11 cellular contexts compared by ENCODE assay signal in the genomic region with DNA sequence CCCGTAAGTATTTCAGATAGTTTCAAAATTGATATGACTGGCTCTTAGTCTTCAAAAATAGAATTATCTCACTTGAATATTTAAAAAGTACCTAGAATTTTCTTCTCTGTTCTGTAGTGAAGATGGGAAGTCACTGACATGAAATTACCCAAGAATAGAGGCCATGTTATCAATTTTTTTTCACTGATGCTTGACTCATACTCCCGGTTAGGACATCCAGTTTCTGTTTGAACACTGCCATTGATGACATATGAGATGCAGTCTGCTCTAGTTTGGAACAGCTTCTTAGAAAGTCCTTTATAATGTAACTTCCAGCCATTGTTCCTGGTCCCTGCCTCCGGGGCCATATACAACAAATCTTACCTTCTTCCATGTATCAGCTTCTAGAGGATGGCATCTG. TPM values are rescaled to one million over a fixed set of nuclear protein-coding genes. Genes with fewer than 3 reads are reported as not detected.
DNase-seq lines count a peak whose midpoint lies in the region; ATAC-seq, FAIRE-seq and TF ChIP-seq lines count a peak whose summit lies in the region.
"Had no signal": no experiment of that assay in that cellular context is flagged by ENCODE, and none has a peak within 500 bp of the region (broad histone marks: within the 10 kb centered on the region; RNA-seq: fewer than 3 reads in every experiment).

No MANE protein-coding gene starts in this region.

- peaks cover 31% of the 10 kb centered on the region for H3K4me1 Mint-ChIP-seq in T-helper 2 cell treated with Interferon-gamma antibody and Interleukin-4, amounts not matched to agents 5 μg/mL and 100 μg/mL, for 36 hours (ENCODE audit: low read depth)
- H3K4me1 Mint-ChIP-seq in CD4-positive, alpha-beta T cell (ENCODE audit: low read depth): no peaks in the 10 kb centered on the region

- peaks cover 4% of the 10 kb centered on the region for H3K36me3 Mint-ChIP-seq in T-helper 2 cell treated with Interferon-gamma antibody and Interleukin-4, amounts not matched to agents 5 μg/mL and 100 μg/mL, for 36 hours (ENCODE audit: low read depth)
- no peaks in the 10 kb centered on the region for H3K36me3 Mint-ChIP-seq in CD4-positive, alpha-beta T cell (ENCODE audit: low read depth)

- H3K27me3 Mint-ChIP-seq in T-helper 2 cell treated with Interferon-gamma antibody and Interleukin-4, amounts not matched to agents 5 μg/mL and 100 μg/mL, for 36 hours (ENCODE audit: low read depth): no peaks in the 10 kb centered on the region
- no peaks in the 10 kb centered on the region for H3K27me3 Mint-ChIP-seq in CD4-positive, alpha-beta T cell

- no peaks in the 10 kb centered on the region for H3K9me3 ChIP-seq in CD4-positive, alpha-beta T cell (ENCODE audit: control insufficient read depth, low read length)

- POLR2A ChIA-PET in CD4-positive, alpha-beta T cell (lab: Charles Lee): no interaction called here

- H3K27ac Mint-ChIP-seq in T-helper 2 cell treated with Interferon-gamma antibody and Interleukin-4, amounts not matched to agents 5 μg/mL and 100 μg/mL, for 36 hours: no peak overlapping the region
- H3K27ac Mint-ChIP-seq in CD4-positive, alpha-beta T cell: no peak overlapping the region

- intact Hi-C loops in CD4-positive, alpha-beta T cell (cut with DNase I, micrococcal nuclease): no loop called here

- DNase-seq in DMS53 (lab: John Stamatoyannopoulos, UW) (peak; percentile 24), DMS53 treated with DMSO at 0.1 percent for 48 hours (lab: John Stamatoyannopoulos, UW; ENCODE audit: unreplicated experiment) (no peak), H54 (ENCODE audit: insufficient read length, low spot score) (no peak), renal cortical epithelial cell (ENCODE audit: low read depth) (peak; percentile 34), T-helper 9 cell (no peak), globus pallidus (ENCODE audit: low spot score) (no peak)
- peak; percentile 22 for DNase-seq in T-helper 2 cell treated with Interferon-gamma antibody and Interleukin-4, amounts not matched to agents 5 μg/mL and 100 μg/mL, for 36 hours (ENCODE audit: low spot score)
- DNase-seq in CD4-positive, alpha-beta T cell: no peak
- DNase-seq: NCI-H1694 had no signal

- no peaks in the 10 kb centered on the region for H3K27me3 ChIP-seq in CD4-positive, alpha-beta T cell (ENCODE audit: control insufficient read depth, insufficient read depth, low read length)

- H3K27ac ChIP-seq in CD4-positive, alpha-beta T cell (ENCODE audit: low read depth, low read length): no peak overlapping the region
- H3K27ac ChIP-seq: 22Rv1 had no signal

- no peak for TF ChIP-seq POLR2A in H54 (IDR thresholded peaks at IDR 0.05; ENCODE audit: low read depth, low read length)

- no peak for TF ChIP-seq CTCF in CD4-positive, alpha-beta T cell (IDR thresholded peaks at IDR 0.05)

- peak; percentile 15 for FAIRE-seq in H54 (lab: Jason Lieb, UNC)
- FAIRE-seq: colon had no signal

- H3K4me3 Mint-ChIP-seq in T-helper 2 cell treated with Interferon-gamma antibody and Interleukin-4, amounts not matched to agents 5 μg/mL and 100 μg/mL, for 36 hours: peak overlapping the region; percentile 12
- H3K4me3 Mint-ChIP-seq in CD4-positive, alpha-beta T cell: no peak overlapping the region

- CTCF ChIA-PET in CD4-positive, alpha-beta T cell (lab: Charles Lee): no interaction called here

- no peak for ATAC-seq in CD4-positive, alpha-beta T cell (ENCODE audit: poor library complexity)

- no peaks in the 10 kb centered on the region for H3K9me3 Mint-ChIP-seq in T-helper 2 cell treated with Interferon-gamma antibody and Interleukin-4, amounts not matched to agents 5 μg/mL and 100 μg/mL, for 36 hours
- H3K9me3 Mint-ChIP-seq in CD4-positive, alpha-beta T cell: no peaks in the 10 kb centered on the region

RNA-seq across cellular contexts. Expression of a gene that starts 26.0 kb away (rescaled TPM):
- total RNA-seq in renal cortical epithelial cell: 26.4 and 28.5 TPM in 2 replicates
- total RNA-seq in CD4-positive, alpha-beta T cell: under 1 TPM; 0.36 to 0.39 TPM

Comparison
In these comparisons a context has a peak if more than half of its experiments do, and no peak if none do; other contexts are left out.
1. DNase-seq: peak in DMS53 (single experiment), T-helper 2 cell treated with Interferon-gamma antibody and Interleukin-4, amounts not matched to agents 5 μg/mL and 100 μg/mL, for 36 hours (single experiment) and renal cortical epithelial cell (single experiment); none in DMS53 treated with DMSO at 0.1 percent for 48 hours (single experiment), H54 (single experiment), T-helper 9 cell (single experiment), globus pallidus (single experiment) and CD4-positive, alpha-beta T cell (0 of 10).
2. RNA of a gene that starts 26.0 kb away (total RNA-seq): 26.4 to 28.5 TPM in renal cortical epithelial cell; 0.36 to 0.39 TPM in CD4-positive, alpha-beta T cell; every median in the first group is over 10 times any median in the second.